In the genomic region with DNA sequence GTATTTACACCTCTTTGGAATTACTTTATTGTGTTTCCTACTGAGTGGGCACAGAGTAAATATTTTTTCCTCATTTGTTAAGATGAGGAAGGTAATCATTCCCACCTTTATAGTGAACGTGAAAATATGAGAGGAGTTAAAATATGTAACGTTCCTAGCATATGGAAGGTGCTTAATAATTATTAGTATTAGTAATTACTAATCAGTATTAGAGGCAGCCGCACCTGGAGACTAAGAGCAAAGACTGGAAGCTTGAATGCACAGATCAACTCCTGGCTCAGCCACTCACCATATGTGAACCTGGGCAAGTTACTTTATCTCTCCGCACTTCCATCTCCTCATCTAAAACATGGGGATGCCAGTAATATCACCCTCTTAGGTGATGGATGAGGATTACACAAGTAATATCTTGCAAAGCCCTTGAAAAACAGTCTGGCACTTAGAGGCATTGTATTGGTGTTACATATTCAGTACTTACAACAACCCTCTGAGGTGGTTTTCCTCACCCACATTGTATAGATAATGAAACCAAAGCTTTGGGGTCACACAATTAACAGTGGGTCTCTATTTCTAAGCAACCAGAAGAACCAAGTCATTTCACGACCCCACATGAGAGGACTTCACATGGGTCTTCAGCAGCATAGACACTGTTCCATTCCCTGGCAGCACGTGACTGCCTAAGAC, we compare ENCODE assay signal across 16 cellular contexts.
"Had no signal": no experiment of that assay in that cellular context is flagged by ENCODE, and none has a peak within 500 bp of the region (broad histone marks: within the 10 kb centered on the region; RNA-seq: fewer than 3 reads in every experiment).

No MANE protein-coding gene starts in this region.

- DNase-seq: activated CD4-positive, alpha-beta T cell treated with anti-CD3 and anti-CD28 coated beads, Interleukin-2, amount 10 ng/mL, durations not matched to agents 7 days and 5 days; activated naive CD4-positive, alpha-beta T cell treated with Interleukin-2 at 50 U/mL for 16 hours; head of caudate nucleus; immature natural killer cell; right cardiac atrium; stimulated activated CD4-positive, alpha-beta T cell treated with anti-CD3 and anti-CD28 coated beads, Interleukin-15, amount 100 ng/mL, for 24 hours; stimulated activated CD4-positive, alpha-beta T cell treated with anti-CD3 and anti-CD28 coated beads, Interleukin-4, amount 100 ng/mL, for 4 hours had no signal

- H3K36me3 ChIP-seq: ascending aorta, breast epithelium, prostate gland had no signal

- H3K9me3 Mint-ChIP-seq: activated CD4-positive, alpha-beta T cell treated with anti-CD3 and anti-CD28 coated beads, Interleukin-2, amount 10 ng/mL, durations not matched to agents 7 days and 5 days; activated T-helper 17 cell treated with anti-CD3 and anti-CD28 coated beads, Interleukin-2, amount 50 U/mL, for 72 hours; dendritic cell treated with granulocyte-macrophage colony-stimulating factor and Interleukin-4, amounts not matched to agents 40 ng/mL and 50 ng/mL, for 4 days; nephron; stimulated activated naive CD8-positive, alpha-beta T cell treated with anti-CD3 and anti-CD28 coated beads, Interleukin-15, Interleukin-2, amounts not matched to agents 100 ng/mL and 50 ng/mL, for 24 hours had no signal

- H3K9me3 ChIP-seq: ascending aorta, breast epithelium, prostate gland had no signal

- H3K4me1 ChIP-seq: ascending aorta, breast epithelium, prostate gland had no signal

- H3K27ac Mint-ChIP-seq: activated CD4-positive, alpha-beta T cell treated with anti-CD3 and anti-CD28 coated beads, Interleukin-2, amount 10 ng/mL, durations not matched to agents 7 days and 5 days; activated T-helper 17 cell treated with anti-CD3 and anti-CD28 coated beads, Interleukin-2, amount 50 U/mL, for 72 hours; dendritic cell treated with granulocyte-macrophage colony-stimulating factor and Interleukin-4, amounts not matched to agents 40 ng/mL and 50 ng/mL, for 4 days; immature natural killer cell; nephron; stimulated activated naive CD8-positive, alpha-beta T cell treated with anti-CD3 and anti-CD28 coated beads, Interleukin-15, Interleukin-2, amounts not matched to agents 100 ng/mL and 50 ng/mL, for 24 hours; type B pancreatic cell had no signal

- H3K4me3 Mint-ChIP-seq: activated CD4-positive, alpha-beta T cell treated with anti-CD3 and anti-CD28 coated beads, Interleukin-2, amount 10 ng/mL, durations not matched to agents 7 days and 5 days; activated T-helper 17 cell treated with anti-CD3 and anti-CD28 coated beads, Interleukin-2, amount 50 U/mL, for 72 hours; dendritic cell treated with granulocyte-macrophage colony-stimulating factor and Interleukin-4, amounts not matched to agents 40 ng/mL and 50 ng/mL, for 4 days; immature natural killer cell; nephron; stimulated activated naive CD8-positive, alpha-beta T cell treated with anti-CD3 and anti-CD28 coated beads, Interleukin-15, Interleukin-2, amounts not matched to agents 100 ng/mL and 50 ng/mL, for 24 hours; type B pancreatic cell had no signal

- H3K27ac ChIP-seq: ascending aorta, breast epithelium, prostate gland, skin epidermis had no signal

- H3K4me1 Mint-ChIP-seq: activated CD4-positive, alpha-beta T cell treated with anti-CD3 and anti-CD28 coated beads, Interleukin-2, amount 10 ng/mL, durations not matched to agents 7 days and 5 days; activated T-helper 17 cell treated with anti-CD3 and anti-CD28 coated beads, Interleukin-2, amount 50 U/mL, for 72 hours; immature natural killer cell had no signal

- H3K27me3 ChIP-seq: ascending aorta, breast epithelium had no signal

- ATAC-seq: activated T-helper 17 cell treated with anti-CD3 and anti-CD28 coated beads, Interleukin-2, amount 50 U/mL, for 72 hours had no signal

- H3K4me3 ChIP-seq: ascending aorta, breast epithelium, prostate gland, skin epidermis had no signal

- H3K36me3 Mint-ChIP-seq: immature natural killer cell had no signal
